Comparison of ENCODE assay signal across 2 cellular contexts in the genomic region with DNA sequence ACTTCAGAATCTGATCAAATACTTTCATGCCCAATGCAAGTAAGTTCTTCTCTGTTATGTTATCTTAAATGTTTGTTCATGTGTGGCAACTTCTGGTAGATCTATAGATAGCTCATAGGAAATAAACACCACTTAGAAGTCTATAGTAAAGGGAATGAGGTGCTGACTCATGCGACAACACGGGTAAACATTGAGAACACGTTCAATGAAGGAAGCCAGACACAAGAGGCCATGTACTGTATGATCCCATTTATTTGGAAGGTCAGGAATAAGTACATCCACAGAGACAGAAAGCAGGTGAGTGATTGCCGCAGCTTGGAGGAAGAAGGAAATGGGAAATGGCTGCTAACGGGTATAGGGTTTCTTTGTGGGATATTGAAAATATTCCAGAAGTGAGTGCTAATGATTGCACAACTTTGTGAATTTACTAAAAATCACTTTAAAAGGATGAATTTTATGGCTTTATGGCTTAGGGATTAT.
TF ChIP-seq lines count a peak whose summit lies in the region.

No MANE protein-coding gene starts in this region.

TF ChIP-seq in GM23338, 12 proteins besides CTCF, POLR2A, EP300 and RAD21:
- TF ChIP-seq, protein P1, sequence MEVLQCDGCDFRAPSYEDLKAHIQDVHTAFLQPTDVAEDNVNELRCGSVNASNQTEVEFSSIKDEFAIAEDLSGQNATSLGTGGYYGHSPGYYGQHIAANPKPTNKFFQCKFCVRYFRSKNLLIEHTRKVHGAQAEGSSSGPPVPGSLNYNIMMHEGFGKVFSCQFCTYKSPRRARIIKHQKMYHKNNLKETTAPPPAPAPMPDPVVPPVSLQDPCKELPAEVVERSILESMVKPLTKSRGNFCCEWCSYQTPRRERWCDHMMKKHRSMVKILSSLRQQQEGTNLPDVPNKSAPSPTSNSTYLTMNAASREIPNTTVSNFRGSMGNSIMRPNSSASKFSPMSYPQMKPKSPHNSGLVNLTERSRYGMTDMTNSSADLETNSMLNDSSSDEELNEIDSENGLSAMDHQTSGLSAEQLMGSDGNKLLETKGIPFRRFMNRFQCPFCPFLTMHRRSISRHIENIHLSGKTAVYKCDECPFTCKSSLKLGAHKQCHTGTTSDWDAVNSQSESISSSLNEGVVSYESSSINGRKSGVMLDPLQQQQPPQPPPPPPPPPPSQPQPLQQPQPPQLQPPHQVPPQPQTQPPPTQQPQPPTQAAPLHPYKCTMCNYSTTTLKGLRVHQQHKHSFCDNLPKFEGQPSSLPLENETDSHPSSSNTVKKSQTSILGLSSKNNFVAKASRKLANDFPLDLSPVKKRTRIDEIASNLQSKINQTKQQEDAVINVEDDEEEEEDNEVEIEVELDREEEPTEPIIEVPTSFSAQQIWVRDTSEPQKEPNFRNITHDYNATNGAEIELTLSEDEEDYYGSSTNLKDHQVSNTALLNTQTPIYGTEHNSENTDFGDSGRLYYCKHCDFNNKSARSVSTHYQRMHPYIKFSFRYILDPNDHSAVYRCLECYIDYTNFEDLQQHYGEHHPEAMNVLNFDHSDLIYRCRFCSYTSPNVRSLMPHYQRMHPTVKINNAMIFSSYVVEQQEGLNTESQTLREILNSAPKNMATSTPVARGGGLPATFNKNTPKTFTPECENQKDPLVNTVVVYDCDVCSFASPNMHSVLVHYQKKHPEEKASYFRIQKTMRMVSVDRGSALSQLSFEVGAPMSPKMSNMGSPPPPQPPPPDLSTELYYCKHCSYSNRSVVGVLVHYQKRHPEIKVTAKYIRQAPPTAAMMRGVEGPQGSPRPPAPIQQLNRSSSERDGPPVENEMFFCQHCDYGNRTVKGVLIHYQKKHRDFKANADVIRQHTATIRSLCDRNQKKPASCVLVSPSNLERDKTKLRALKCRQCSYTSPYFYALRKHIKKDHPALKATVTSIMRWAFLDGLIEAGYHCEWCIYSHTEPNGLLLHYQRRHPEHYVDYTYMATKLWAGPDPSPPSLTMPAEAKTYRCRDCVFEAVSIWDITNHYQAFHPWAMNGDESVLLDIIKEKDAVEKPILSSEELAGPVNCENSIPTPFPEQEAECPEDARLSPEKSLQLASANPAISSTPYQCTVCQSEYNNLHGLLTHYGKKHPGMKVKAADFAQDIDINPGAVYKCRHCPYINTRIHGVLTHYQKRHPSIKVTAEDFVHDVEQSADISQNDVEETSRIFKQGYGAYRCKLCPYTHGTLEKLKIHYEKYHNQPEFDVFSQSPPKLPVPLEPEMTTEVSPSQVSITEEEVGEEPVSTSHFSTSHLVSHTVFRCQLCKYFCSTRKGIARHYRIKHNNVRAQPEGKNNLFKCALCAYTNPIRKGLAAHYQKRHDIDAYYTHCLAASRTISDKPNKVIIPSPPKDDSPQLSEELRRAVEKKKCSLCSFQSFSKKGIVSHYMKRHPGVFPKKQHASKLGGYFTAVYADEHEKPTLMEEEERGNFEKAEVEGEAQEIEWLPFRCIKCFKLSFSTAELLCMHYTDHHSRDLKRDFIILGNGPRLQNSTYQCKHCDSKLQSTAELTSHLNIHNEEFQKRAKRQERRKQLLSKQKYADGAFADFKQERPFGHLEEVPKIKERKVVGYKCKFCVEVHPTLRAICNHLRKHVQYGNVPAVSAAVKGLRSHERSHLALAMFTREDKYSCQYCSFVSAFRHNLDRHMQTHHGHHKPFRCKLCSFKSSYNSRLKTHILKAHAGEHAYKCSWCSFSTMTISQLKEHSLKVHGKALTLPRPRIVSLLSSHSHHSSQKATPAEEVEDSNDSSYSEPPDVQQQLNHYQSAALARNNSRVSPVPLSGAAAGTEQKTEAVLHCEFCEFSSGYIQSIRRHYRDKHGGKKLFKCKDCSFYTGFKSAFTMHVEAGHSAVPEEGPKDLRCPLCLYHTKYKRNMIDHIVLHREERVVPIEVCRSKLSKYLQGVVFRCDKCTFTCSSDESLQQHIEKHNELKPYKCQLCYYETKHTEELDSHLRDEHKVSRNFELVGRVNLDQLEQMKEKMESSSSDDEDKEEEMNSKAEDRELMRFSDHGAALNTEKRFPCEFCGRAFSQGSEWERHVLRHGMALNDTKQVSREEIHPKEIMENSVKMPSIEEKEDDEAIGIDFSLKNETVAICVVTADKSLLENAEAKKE (CRISPR knock-in tag; IDR thresholded peaks at IDR 0.05) = no peak
- no peak for TF ChIP-seq ZNF114 (CRISPR knock-in tag; IDR thresholded peaks at IDR 0.05)

TF ChIP-seq in H1, 55 proteins besides CTCF, POLR2A, EP300 and RAD21 (continued from another document):
- TF ChIP-seq, protein P2, sequence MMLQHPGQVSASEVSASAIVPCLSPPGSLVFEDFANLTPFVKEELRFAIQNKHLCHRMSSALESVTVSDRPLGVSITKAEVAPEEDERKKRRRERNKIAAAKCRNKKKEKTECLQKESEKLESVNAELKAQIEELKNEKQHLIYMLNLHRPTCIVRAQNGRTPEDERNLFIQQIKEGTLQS (IDR thresholded peaks at IDR 0.05; ENCODE audit: insufficient read depth, low read depth, low read length) = no peak
- TF ChIP-seq SP2 (IDR thresholded peaks at IDR 0.05; ENCODE audit: low read length) = no peak
- TF ChIP-seq RNF2 (IDR thresholded peaks at IDR 0.05; ENCODE audit: borderline replicate concordance, low read depth, low read length, missing control alignments, poor library complexity, severe bottlenecking) = no peak
- no peak for TF ChIP-seq CBX5 (IDR thresholded peaks at IDR 0.05; ENCODE audit: low read depth, low read length)
- no peak for TF ChIP-seq RFX5 (IDR thresholded peaks at IDR 0.05; ENCODE audit: borderline replicate concordance, low read depth, low read length)
- TF ChIP-seq, protein P3, sequence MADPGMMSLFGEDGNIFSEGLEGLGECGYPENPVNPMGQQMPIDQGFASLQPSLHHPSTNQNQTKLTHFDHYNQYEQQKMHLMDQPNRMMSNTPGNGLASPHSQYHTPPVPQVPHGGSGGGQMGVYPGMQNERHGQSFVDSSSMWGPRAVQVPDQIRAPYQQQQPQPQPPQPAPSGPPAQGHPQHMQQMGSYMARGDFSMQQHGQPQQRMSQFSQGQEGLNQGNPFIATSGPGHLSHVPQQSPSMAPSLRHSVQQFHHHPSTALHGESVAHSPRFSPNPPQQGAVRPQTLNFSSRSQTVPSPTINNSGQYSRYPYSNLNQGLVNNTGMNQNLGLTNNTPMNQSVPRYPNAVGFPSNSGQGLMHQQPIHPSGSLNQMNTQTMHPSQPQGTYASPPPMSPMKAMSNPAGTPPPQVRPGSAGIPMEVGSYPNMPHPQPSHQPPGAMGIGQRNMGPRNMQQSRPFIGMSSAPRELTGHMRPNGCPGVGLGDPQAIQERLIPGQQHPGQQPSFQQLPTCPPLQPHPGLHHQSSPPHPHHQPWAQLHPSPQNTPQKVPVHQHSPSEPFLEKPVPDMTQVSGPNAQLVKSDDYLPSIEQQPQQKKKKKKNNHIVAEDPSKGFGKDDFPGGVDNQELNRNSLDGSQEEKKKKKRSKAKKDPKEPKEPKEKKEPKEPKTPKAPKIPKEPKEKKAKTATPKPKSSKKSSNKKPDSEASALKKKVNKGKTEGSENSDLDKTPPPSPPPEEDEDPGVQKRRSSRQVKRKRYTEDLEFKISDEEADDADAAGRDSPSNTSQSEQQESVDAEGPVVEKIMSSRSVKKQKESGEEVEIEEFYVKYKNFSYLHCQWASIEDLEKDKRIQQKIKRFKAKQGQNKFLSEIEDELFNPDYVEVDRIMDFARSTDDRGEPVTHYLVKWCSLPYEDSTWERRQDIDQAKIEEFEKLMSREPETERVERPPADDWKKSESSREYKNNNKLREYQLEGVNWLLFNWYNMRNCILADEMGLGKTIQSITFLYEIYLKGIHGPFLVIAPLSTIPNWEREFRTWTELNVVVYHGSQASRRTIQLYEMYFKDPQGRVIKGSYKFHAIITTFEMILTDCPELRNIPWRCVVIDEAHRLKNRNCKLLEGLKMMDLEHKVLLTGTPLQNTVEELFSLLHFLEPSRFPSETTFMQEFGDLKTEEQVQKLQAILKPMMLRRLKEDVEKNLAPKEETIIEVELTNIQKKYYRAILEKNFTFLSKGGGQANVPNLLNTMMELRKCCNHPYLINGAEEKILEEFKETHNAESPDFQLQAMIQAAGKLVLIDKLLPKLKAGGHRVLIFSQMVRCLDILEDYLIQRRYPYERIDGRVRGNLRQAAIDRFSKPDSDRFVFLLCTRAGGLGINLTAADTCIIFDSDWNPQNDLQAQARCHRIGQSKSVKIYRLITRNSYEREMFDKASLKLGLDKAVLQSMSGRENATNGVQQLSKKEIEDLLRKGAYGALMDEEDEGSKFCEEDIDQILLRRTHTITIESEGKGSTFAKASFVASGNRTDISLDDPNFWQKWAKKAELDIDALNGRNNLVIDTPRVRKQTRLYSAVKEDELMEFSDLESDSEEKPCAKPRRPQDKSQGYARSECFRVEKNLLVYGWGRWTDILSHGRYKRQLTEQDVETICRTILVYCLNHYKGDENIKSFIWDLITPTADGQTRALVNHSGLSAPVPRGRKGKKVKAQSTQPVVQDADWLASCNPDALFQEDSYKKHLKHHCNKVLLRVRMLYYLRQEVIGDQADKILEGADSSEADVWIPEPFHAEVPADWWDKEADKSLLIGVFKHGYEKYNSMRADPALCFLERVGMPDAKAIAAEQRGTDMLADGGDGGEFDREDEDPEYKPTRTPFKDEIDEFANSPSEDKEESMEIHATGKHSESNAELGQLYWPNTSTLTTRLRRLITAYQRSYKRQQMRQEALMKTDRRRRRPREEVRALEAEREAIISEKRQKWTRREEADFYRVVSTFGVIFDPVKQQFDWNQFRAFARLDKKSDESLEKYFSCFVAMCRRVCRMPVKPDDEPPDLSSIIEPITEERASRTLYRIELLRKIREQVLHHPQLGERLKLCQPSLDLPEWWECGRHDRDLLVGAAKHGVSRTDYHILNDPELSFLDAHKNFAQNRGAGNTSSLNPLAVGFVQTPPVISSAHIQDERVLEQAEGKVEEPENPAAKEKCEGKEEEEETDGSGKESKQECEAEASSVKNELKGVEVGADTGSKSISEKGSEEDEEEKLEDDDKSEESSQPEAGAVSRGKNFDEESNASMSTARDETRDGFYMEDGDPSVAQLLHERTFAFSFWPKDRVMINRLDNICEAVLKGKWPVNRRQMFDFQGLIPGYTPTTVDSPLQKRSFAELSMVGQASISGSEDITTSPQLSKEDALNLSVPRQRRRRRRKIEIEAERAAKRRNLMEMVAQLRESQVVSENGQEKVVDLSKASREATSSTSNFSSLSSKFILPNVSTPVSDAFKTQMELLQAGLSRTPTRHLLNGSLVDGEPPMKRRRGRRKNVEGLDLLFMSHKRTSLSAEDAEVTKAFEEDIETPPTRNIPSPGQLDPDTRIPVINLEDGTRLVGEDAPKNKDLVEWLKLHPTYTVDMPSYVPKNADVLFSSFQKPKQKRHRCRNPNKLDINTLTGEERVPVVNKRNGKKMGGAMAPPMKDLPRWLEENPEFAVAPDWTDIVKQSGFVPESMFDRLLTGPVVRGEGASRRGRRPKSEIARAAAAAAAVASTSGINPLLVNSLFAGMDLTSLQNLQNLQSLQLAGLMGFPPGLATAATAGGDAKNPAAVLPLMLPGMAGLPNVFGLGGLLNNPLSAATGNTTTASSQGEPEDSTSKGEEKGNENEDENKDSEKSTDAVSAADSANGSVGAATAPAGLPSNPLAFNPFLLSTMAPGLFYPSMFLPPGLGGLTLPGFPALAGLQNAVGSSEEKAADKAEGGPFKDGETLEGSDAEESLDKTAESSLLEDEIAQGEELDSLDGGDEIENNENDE (IDR thresholded peaks at IDR 0.05; ENCODE audit: insufficient replicate concordance, low read length) = no peak
- no peak for TF ChIP-seq EGR1 (IDR thresholded peaks at IDR 0.05; ENCODE audit: borderline replicate concordance, low read depth, low read length)
- no peak for TF ChIP-seq PHF8 (conservative IDR thresholded peaks at IDR 0.05; ENCODE audit: low read depth, low read length)
